ENCODE assay signal across 10 cellular contexts in the genomic region with DNA sequence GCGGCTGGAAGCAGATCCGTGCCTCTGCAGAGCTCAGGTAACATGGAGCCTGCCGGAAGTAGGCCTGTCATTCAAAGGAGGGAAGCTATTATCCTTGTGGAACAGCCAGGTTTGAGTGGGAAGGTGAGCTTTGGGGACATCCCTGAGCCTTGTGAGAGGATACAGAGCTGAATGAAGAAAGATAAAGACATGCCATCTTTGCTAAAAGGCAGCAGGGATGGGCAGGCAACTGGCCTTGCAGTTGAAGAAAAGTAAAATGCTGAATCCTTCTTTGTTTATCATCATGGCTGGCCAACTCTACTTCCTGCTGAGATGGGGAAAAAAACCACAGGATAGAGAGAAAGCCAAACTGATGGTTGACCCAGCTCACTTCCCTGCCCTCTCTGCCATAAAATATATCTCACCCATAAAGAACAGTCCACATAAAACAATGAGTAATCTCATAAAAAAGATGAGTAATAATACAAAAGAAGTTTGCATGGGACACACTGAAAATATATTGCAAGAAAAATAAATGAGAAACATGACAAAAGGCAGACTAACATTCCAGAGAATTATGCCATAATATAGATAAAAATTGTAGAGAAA.
A peak's percentile ranks its signal among the peaks of the same experiment; 100 is the strongest.
DNase-seq lines count a peak whose midpoint lies in the region; ATAC-seq and TF ChIP-seq lines count a peak whose summit lies in the region.
"Had no signal": no experiment of that assay in that cellular context is flagged by ENCODE, and none has a peak within 500 bp of the region (broad histone marks: within the 10 kb centered on the region; RNA-seq: fewer than 3 reads in every experiment).

No MANE protein-coding gene starts in this region.

- intact Hi-C loops in HCT116 (cut with micrococcal nuclease): no loop called here

- 84 to 94% methylated on average over 2 to 3 of the region's 3 CpGs for WGBS in endodermal cell (ENCODE audit: insufficient coverage in 1 of 2, insufficient read length in 1 of 2), 2 experiments

- H3K4me2 ChIP-seq in HCT116 (ENCODE audit: low read length) (peak overlapping the region; percentile 34), fibroblast of lung (ENCODE audit: extremely low read depth, insufficient read depth, low read length) (peak overlapping the region; percentile 2)
- H3K4me2 ChIP-seq: KMS-11 had no signal

- POLR2A ChIA-PET in HCT116 (lab: Charles Lee): no interaction called here
- POLR2A ChIA-PET in RWPE1 (lab: Yijun Ruan, JAX; ENCODE audit: low non-redundant PET): no interaction called here

- H3K36me3 ChIP-seq in HCT116 (ENCODE audit: control insufficient read depth in 1 of 2, insufficient read depth in 2 of 2, low read length in 2 of 2) (no peaks in the 10 kb centered on the region), fibroblast of lung (ENCODE audit: control insufficient read depth, insufficient read depth, low read length) (no peaks in the 10 kb centered on the region), endodermal cell (ENCODE audit: control insufficient read depth, insufficient read depth, low read length) (no peaks in the 10 kb centered on the region)

- H3K9me3 ChIP-seq in HCT116 (ENCODE audit: control insufficient read depth in 1 of 2, insufficient read depth in 1 of 2, low read depth in 1 of 2, low read length in 2 of 2) (no peaks in the 10 kb centered on the region), fibroblast of lung (ENCODE audit: control insufficient read depth, insufficient read depth, low read depth, low read length) (no peaks in the 10 kb centered on the region), endodermal cell (ENCODE audit: control insufficient read depth, low read length) (no peaks in the 10 kb centered on the region)

- H4K20me1 ChIP-seq in HCT116 (ENCODE audit: insufficient read depth) (no peaks in the 10 kb centered on the region), fibroblast of lung (ENCODE audit: control insufficient read depth, extremely low read depth, insufficient read depth, low read length) (no peaks in the 10 kb centered on the region)

- CTCF ChIA-PET in HCT116 (lab: Charles Lee) (interaction anchor here (0.8 kb wide), 1 partner anchor 748 kb away, joined by 3 read pairs; no protein-coding TSS in a partner anchor), RWPE1 (lab: Yijun Ruan, JAX) (interaction anchor here (1.0 kb wide), 1 partner anchor 295 kb away, joined by 3 read pairs; no protein-coding TSS in a partner anchor)

- no peaks in the 10 kb centered on the region for H3K9me2 ChIP-seq in HCT116 (ENCODE audit: insufficient read depth)

- no peak for TF ChIP-seq RAD21 in HCT116 (IDR thresholded peaks at IDR 0.05; ENCODE audit: low read depth)

- H3K9me3 Mint-ChIP-seq in stimulated activated naive B cell treated with anti-CD40 and anti-IgM and Interleukin-4, amounts not matched to agents 10 μg/mL and 1 μg/mL and 100 μg/mL, for 72 hours: peaks cover 0 to 1% of the 10 kb centered on the region in 2 donors
- H3K9me3 Mint-ChIP-seq in endodermal cell: no peaks in the 10 kb centered on the region

- no peak overlapping the region for H3K27ac Mint-ChIP-seq in stimulated activated naive B cell treated with anti-CD40 and anti-IgM and Interleukin-4, amounts not matched to agents 10 μg/mL and 1 μg/mL and 100 μg/mL, for 72 hours
- no peak overlapping the region for H3K27ac Mint-ChIP-seq in endodermal cell

- H3K36me3 Mint-ChIP-seq in stimulated activated naive B cell treated with anti-CD40 and anti-IgM and Interleukin-4, amounts not matched to agents 10 μg/mL and 1 μg/mL and 100 μg/mL, for 72 hours: no peaks in the 10 kb centered on the region
- no peaks in the 10 kb centered on the region for H3K36me3 Mint-ChIP-seq in endodermal cell (ENCODE audit: low read depth)

- no peak for TF ChIP-seq CTCF in HCT116 (IDR thresholded peaks at IDR 0.05 in 2 of 3, conservative IDR thresholded peaks at IDR 0.05 in 1 of 3; ENCODE audit: borderline replicate concordance in 1 of 3, insufficient read depth in 1 of 3, low read depth in 2 of 3, low read length in 2 of 3)
- no peak for TF ChIP-seq CTCF in RWPE1 (conservative IDR thresholded peaks at IDR 0.05; ENCODE audit: low read depth)
- TF ChIP-seq CTCF in fibroblast of lung (conservative IDR thresholded peaks at IDR 0.05 in 1 of 2, IDR thresholded peaks at IDR 0.05 in 1 of 2; ENCODE audit: low read depth in 1 of 2, low read length in 2 of 2): no peak
- no peak for TF ChIP-seq CTCF in endodermal cell (conservative IDR thresholded peaks at IDR 0.05)

- H3K9ac ChIP-seq in HCT116 (ENCODE audit: low read length) (no peak overlapping the region), fibroblast of lung (ENCODE audit: insufficient read depth, low read length) (no peak overlapping the region), endodermal cell (ENCODE audit: extremely low read depth, low read length, poor library complexity, severe bottlenecking) (no peak overlapping the region)
- H3K9ac ChIP-seq: KMS-11 had no signal

- RAD21 ChIA-PET in HCT116 (lab: Charles Lee; ENCODE audit: low non-redundant PET in 1 of 2, low total read pairs in 2 of 2, uncharacterized antibody in 2 of 2, unreplicated experiment in 2 of 2): no interaction called here

- H3K27me3 Mint-ChIP-seq in stimulated activated naive B cell treated with anti-CD40 and anti-IgM and Interleukin-4, amounts not matched to agents 10 μg/mL and 1 μg/mL and 100 μg/mL, for 72 hours: no peaks in the 10 kb centered on the region
- H3K27me3 Mint-ChIP-seq in endodermal cell (ENCODE audit: insufficient read depth): peaks cover 33% of the 10 kb centered on the region

- DNase-seq in HCT116 (ENCODE audit: low read depth, low spot score): peak; percentile 29
- DNase-seq in RWPE1 (ENCODE audit: low spot score): peak; percentile 68
- DNase-seq in fibroblast of lung (ENCODE audit: low read depth in 2 of 2): peak; percentile 63 to 84
- no peak for DNase-seq in stimulated activated naive B cell treated with anti-CD40 and anti-IgM and Interleukin-4, amounts not matched to agents 10 μg/mL and 1 μg/mL and 100 μg/mL, for 72 hours
- no peak for DNase-seq in endodermal cell
- no peak for DNase-seq in activated CD8-positive, alpha-beta memory T cell treated with anti-CD3 and anti-CD28 coated beads, Interleukin-2, amount 50 U/mL, for 48 hours
- DNase-seq in activated CD8-positive, alpha-beta memory T cell treated with anti-CD3 and anti-CD28 coated beads, Interleukin-2, amount 50 U/mL, for 4 hours: no peak
- DNase-seq: NCI-H82, T-helper 9 cell had no signal

- H3K4me1 Mint-ChIP-seq in stimulated activated naive B cell treated with anti-CD40 and anti-IgM and Interleukin-4, amounts not matched to agents 10 μg/mL and 1 μg/mL and 100 μg/mL, for 72 hours: peaks cover 11 to 30% of the 10 kb centered on the region in 2 donors
- no peaks in the 10 kb centered on the region for H3K4me1 Mint-ChIP-seq in endodermal cell

- no TSS peak for BruUV-seq in HCT116 (replicated peaks; lab: Mats Ljungman, UMichigan)

- no peak overlapping the region for H2AFZ ChIP-seq in HCT116 (ENCODE audit: low read depth, low read length, poor library complexity, severe bottlenecking)
- no peak overlapping the region for H2AFZ ChIP-seq in fibroblast of lung (ENCODE audit: low read length)

- peak; percentile 84 for ATAC-seq in HCT116
- ATAC-seq in stimulated activated naive B cell treated with anti-CD40 and anti-IgM and Interleukin-4, amounts not matched to agents 10 μg/mL and 1 μg/mL and 100 μg/mL, for 72 hours (replicated peaks): peak; percentile 38 to 39

- H3K79me2 ChIP-seq in HCT116 (ENCODE audit: insufficient read depth, low read length) (no peaks in the 10 kb centered on the region), fibroblast of lung (ENCODE audit: control insufficient read depth, insufficient read depth, low read length) (no peaks in the 10 kb centered on the region)

- TF ChIP-seq POLR2A in HCT116 (IDR thresholded peaks at IDR 0.05; ENCODE audit: borderline replicate concordance, extremely low read depth, insufficient read depth, insufficient read length): no peak

- no peak overlapping the region for H3K4me3 Mint-ChIP-seq in stimulated activated naive B cell treated with anti-CD40 and anti-IgM and Interleukin-4, amounts not matched to agents 10 μg/mL and 1 μg/mL and 100 μg/mL, for 72 hours
- no peak overlapping the region for H3K4me3 Mint-ChIP-seq in endodermal cell

- no peak overlapping the region for H3K4me3 ChIP-seq in HCT116 (replicated peaks in 1 of 2; ENCODE audit: low read depth in 1 of 2, low read length in 2 of 2)
- no peak overlapping the region for H3K4me3 ChIP-seq in fibroblast of lung (replicated peaks in 1 of 4; ENCODE audit: control extremely low read depth in 1 of 4, insufficient read depth in 1 of 4, low read depth in 3 of 4, low read length in 4 of 4)
- no peak overlapping the region for H3K4me3 ChIP-seq in endodermal cell (ENCODE audit: low read length)

- H3K27me3 ChIP-seq in HCT116 (ENCODE audit: insufficient read depth, low read length): no peaks in the 10 kb centered on the region
- no peaks in the 10 kb centered on the region for H3K27me3 ChIP-seq in fibroblast of lung (ENCODE audit: control insufficient read depth, insufficient read depth, low read length)
- peaks cover 41% of the 10 kb centered on the region for H3K27me3 ChIP-seq in endodermal cell (ENCODE audit: control insufficient read depth, insufficient read depth, low read length, poor library complexity, severe bottlenecking)

- peak overlapping the region; percentile 28; the same call in 1 of the 2 replicates for H3K27ac ChIP-seq in HCT116 (ENCODE audit: low read depth, low read length)
- H3K27ac ChIP-seq in RWPE1: peak overlapping the region; percentile 83
- no peak overlapping the region for H3K27ac ChIP-seq in fibroblast of lung (ENCODE audit: insufficient read depth, low read length)
- H3K27ac ChIP-seq in endodermal cell (ENCODE audit: low read depth, low read length): no peak overlapping the region
- H3K27ac ChIP-seq: KMS-11 had no signal

- H3K4me1 ChIP-seq in HCT116 (ENCODE audit: control insufficient read depth in 1 of 2, insufficient read depth in 2 of 2, low read length in 2 of 2) (peaks cover 10 to 12% of the 10 kb centered on the region in 2 experiments), fibroblast of lung (ENCODE audit: control insufficient read depth, extremely low read depth, insufficient read depth, low read length) (no peaks in the 10 kb centered on the region), endodermal cell (ENCODE audit: control insufficient read depth, insufficient read depth, low read length) (no peaks in the 10 kb centered on the region)

TF ChIP-seq in HCT116, 20 proteins besides CTCF, POLR2A, EP300 and RAD21 (continues in another document):
- TF ChIP-seq SRF (IDR thresholded peaks at IDR 0.05; ENCODE audit: low read depth) (no peak), POLR2AphosphoS5 (IDR thresholded peaks at IDR 0.05; ENCODE audit: low read depth, low read length) (no peak), CEBPB (IDR thresholded peaks at IDR 0.05; ENCODE audit: low read depth) (no peak)

Comparison
In these comparisons a context has a peak if more than half of its experiments do, and no peak if none do; other contexts are left out.
1. DNase-seq: peak in HCT116 (single experiment), RWPE1 (single experiment) and fibroblast of lung (2 of 2); none in stimulated activated naive B cell treated with anti-CD40 and anti-IgM and Interleukin-4, amounts not matched to agents 10 μg/mL and 1 μg/mL and 100 μg/mL, for 72 hours (single experiment), endodermal cell (single experiment), activated CD8-positive, alpha-beta memory T cell treated with anti-CD3 and anti-CD28 coated beads, Interleukin-2, amount 50 U/mL, for 48 hours (single experiment) and activated CD8-positive, alpha-beta memory T cell treated with anti-CD3 and anti-CD28 coated beads, Interleukin-2, amount 50 U/mL, for 4 hours (single experiment).
2. H3K27ac ChIP-seq: peak in HCT116 (single experiment) and RWPE1 (single experiment); none in fibroblast of lung (single experiment) and endodermal cell (single experiment).